ENCODE assay signal across 1 cellular context in the genomic region with DNA sequence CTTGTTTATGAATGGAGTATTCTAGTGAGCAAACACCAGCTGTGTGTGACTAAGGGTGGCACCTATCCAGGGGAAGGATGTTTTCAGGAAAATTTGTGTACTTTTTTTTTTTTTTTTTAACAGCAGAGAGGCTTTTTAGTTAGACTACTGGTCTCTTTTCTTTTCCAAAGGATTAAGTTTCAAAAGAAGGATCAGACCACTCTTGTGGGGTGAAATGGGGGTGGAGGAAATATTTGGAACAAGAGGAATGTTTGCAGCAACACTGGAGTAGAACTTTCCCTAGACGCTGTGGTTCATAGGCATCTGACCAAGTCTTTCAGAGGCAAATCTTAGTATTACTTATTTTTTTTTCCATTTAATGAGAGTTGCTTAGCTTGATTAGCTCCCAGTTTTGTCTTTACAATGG.
TF ChIP-seq lines count a peak whose summit lies in the region.

No MANE protein-coding gene starts in this region.

TF ChIP-seq in HEK293, 187 proteins besides CTCF, POLR2A, EP300 and RAD21:
- TF ChIP-seq PRDM10 (tag by site-specific recombination; IDR thresholded peaks at IDR 0.05) (peak; percentile 91), MYNN (tag by site-specific recombination; IDR thresholded peaks at IDR 0.05; ENCODE audit: borderline replicate concordance) (no peak)
